28 cellular contexts compared by ENCODE assay signal in genomic region chr2:26897807-26898479, GRCh38. TPM values are rescaled to one million over a fixed set of nuclear protein-coding genes. Genes with fewer than 3 reads are reported as not detected.
"Had no signal": no experiment of that assay in that cellular context is flagged by ENCODE, and none has a peak within 500 bp of the region (broad histone marks: within the 10 kb centered on the region; RNA-seq: fewer than 3 reads in every experiment).

No MANE protein-coding gene starts in this region.

- H3K4me3 ChIP-seq: cardiac muscle cell, coronary artery, heart right ventricle, lower lobe of right lung, pancreas, spleen, testis, transverse colon had no signal

- H3K27ac Mint-ChIP-seq: activated CD4-positive, alpha-beta T cell treated with anti-CD3 and anti-CD28 coated beads for 36 hours; activated CD8-positive, alpha-beta memory T cell treated with anti-CD3 and anti-CD28 coated beads, Interleukin-2, amount 10 ng/mL, durations not matched to agents 7 days and 5 days; activated CD8-positive, alpha-beta T cell treated with anti-CD3 and anti-CD28 coated beads, Interleukin-2, amount 10 ng/mL, durations not matched to agents 7 days and 5 days; activated naive CD4-positive, alpha-beta T cell treated with anti-CD3 and anti-CD28 coated beads, Interleukin-2, amount 50 U/mL, for 72 hours; activated T-cell treated with anti-CD3 and anti-CD28 coated beads, Interleukin-2, amount 50 U/mL, for 72 hours; effector memory CD8-positive, alpha-beta T cell; nephron progenitor cell had no signal

- H3K4me1 ChIP-seq: lower lobe of right lung, pancreas, spleen, transverse colon had no signal

- H3K9me3 Mint-ChIP-seq: activated naive CD4-positive, alpha-beta T cell treated with anti-CD3 and anti-CD28 coated beads, Interleukin-2, amount 50 U/mL, for 72 hours; activated T-cell treated with anti-CD3 and anti-CD28 coated beads, Interleukin-2, amount 50 U/mL, for 72 hours; effector memory CD8-positive, alpha-beta T cell had no signal

- H3K4me1 Mint-ChIP-seq: activated CD4-positive, alpha-beta T cell treated with anti-CD3 and anti-CD28 coated beads for 36 hours; activated CD8-positive, alpha-beta memory T cell treated with anti-CD3 and anti-CD28 coated beads, Interleukin-2, amount 10 ng/mL, durations not matched to agents 7 days and 5 days had no signal

- H3K9me3 ChIP-seq: lower lobe of right lung, pancreas, testis had no signal

- H3K36me3 Mint-ChIP-seq: activated CD8-positive, alpha-beta memory T cell treated with anti-CD3 and anti-CD28 coated beads, Interleukin-2, amount 10 ng/mL, durations not matched to agents 7 days and 5 days; activated naive CD4-positive, alpha-beta T cell treated with anti-CD3 and anti-CD28 coated beads, Interleukin-2, amount 50 U/mL, for 72 hours had no signal

- H3K36me3 ChIP-seq: cardiac muscle cell, heart right ventricle, lower lobe of right lung, pancreas, spleen, transverse colon had no signal

- H3K4me3 Mint-ChIP-seq: activated CD4-positive, alpha-beta T cell treated with anti-CD3 and anti-CD28 coated beads for 36 hours; activated CD8-positive, alpha-beta memory T cell treated with anti-CD3 and anti-CD28 coated beads, Interleukin-2, amount 10 ng/mL, durations not matched to agents 7 days and 5 days; activated CD8-positive, alpha-beta T cell treated with anti-CD3 and anti-CD28 coated beads, Interleukin-2, amount 10 ng/mL, durations not matched to agents 7 days and 5 days; activated T-cell treated with anti-CD3 and anti-CD28 coated beads, Interleukin-2, amount 50 U/mL, for 72 hours; effector memory CD8-positive, alpha-beta T cell; nephron progenitor cell had no signal

- H3K27me3 Mint-ChIP-seq: brain had no signal

- DNase-seq: activated CD4-positive, alpha-beta T cell treated with anti-CD3 and anti-CD28 coated beads for 36 hours; activated CD4-positive, CD25-positive, alpha-beta regulatory T cell; activated CD8-positive, alpha-beta memory T cell treated with anti-CD3 and anti-CD28 coated beads, Interleukin-2, amount 10 ng/mL, durations not matched to agents 7 days and 5 days; activated CD8-positive, alpha-beta T cell treated with anti-CD3 and anti-CD28 coated beads, Interleukin-2, amount 10 ng/mL, durations not matched to agents 7 days and 5 days; activated naive CD4-positive, alpha-beta T cell; activated T-cell treated with anti-CD3 and anti-CD28 coated beads, Interleukin-2, amount 50 U/mL, for 72 hours; anterior cingulate cortex; effector memory CD8-positive, alpha-beta T cell; foreskin fibroblast; heart right ventricle; lower lobe of right lung; mesenchymal stem cell; nephron progenitor cell; pancreas; right cardiac atrium; spleen; stimulated activated naive CD4-positive, alpha-beta T cell; testis had no signal

- H3K27ac ChIP-seq: cardiac muscle cell, coronary artery, heart right ventricle, lower lobe of right lung, pancreas, spleen, testis, transverse colon had no signal

- H3K27me3 ChIP-seq: cardiac muscle cell, heart right ventricle, pancreas, spleen, testis, transverse colon had no signal

RNA-seq across cellular contexts. Expression of gene DPYSL5, which starts 50.0 kb away (rescaled TPM):
- total RNA-seq: activated CD8-positive, alpha-beta memory T cell treated with anti-CD3 and anti-CD28 coated beads, Interleukin-2, amount 10 ng/mL, durations not matched to agents 7 days and 5 days; activated CD8-positive, alpha-beta T cell treated with anti-CD3 and anti-CD28 coated beads, Interleukin-2, amount 10 ng/mL, durations not matched to agents 7 days and 5 days; activated naive CD4-positive, alpha-beta T cell treated with anti-CD3 and anti-CD28 coated beads, Interleukin-2, amount 50 U/mL, for 72 hours; activated T-cell treated with anti-CD3 and anti-CD28 coated beads, Interleukin-2, amount 50 U/mL, for 72 hours; endothelial cell of umbilical vein; left lobe of liver; lower lobe of right lung; mononuclear cell; pulmonary artery endothelial cell; right cardiac atrium had no signal
- polyA plus RNA-seq: endothelial cell of umbilical vein, esophagus had no signal
